ENCODE assay signal across 8 cellular contexts in genomic region chr2:142286618-142287017, GRCh38.
DNase-seq lines count a peak whose midpoint lies in the region; ATAC-seq and TF ChIP-seq lines count a peak whose summit lies in the region.

No MANE protein-coding gene starts in this region.

- peak; percentile 40 for TF ChIP-seq CTCF in HL-60 (IDR thresholded peaks at IDR 0.05; ENCODE audit: insufficient read depth, low read length)

- in situ Hi-C loops in T47D (cut with HindIII; ENCODE audit: low pct_unique_long_range_greater_than_20kb, low sequenced_read_pairs) = no loop called here

- ATAC-seq in GM19395 (IDR thresholded peaks at IDR 0.05; ENCODE audit: unreplicated experiment) = peak; percentile 76

- peak; percentile 15 for DNase-seq in 8988T
- peak in 1 of 2 experiments; percentile 5 for DNase-seq in HL-60 (ENCODE audit: low read depth in 1 of 2, low spot score in 1 of 2)
- DNase-seq in T47D (ENCODE audit: low read depth in 1 of 2, low spot score in 1 of 2) = peak; percentile 4 to 63
- DNase-seq in NK-92 (lab: John Stamatoyannopoulos, UW; ENCODE audit: unreplicated experiment) = no peak
- no peak for DNase-seq in NCI-H345 treated with DMSO at 0.1 percent for 48 hours (lab: John Stamatoyannopoulos, UW; ENCODE audit: unreplicated experiment)
- DNase-seq in HK-2 (ENCODE audit: unreplicated experiment) = no peak
- DNase-seq in NCI-H1694 treated with DMSO at 0.1 percent for 48 hours (lab: John Stamatoyannopoulos, UW) = no peak

- no peaks in the 10 kb centered on the region for H3K27me3 ChIP-seq in HL-60 (ENCODE audit: insufficient read depth, poor library complexity, severe bottlenecking)

- H3K27ac ChIP-seq in HL-60 (replicated peaks) = no peak overlapping the region

- no peak overlapping the region for H3K4me3 ChIP-seq in HL-60 (replicated peaks; ENCODE audit: insufficient read depth, low read length)

Comparison
In these comparisons a context has a peak if more than half of its experiments do, and no peak if none do; other contexts are left out.
1. DNase-seq: peak in 8988T (single experiment) and T47D (2 of 2); none in NK-92 (single experiment), NCI-H345 treated with DMSO at 0.1 percent for 48 hours (single experiment), HK-2 (single experiment) and NCI-H1694 treated with DMSO at 0.1 percent for 48 hours (single experiment).